Comparison of ENCODE assay signal across 1 cellular context in the genomic region with DNA sequence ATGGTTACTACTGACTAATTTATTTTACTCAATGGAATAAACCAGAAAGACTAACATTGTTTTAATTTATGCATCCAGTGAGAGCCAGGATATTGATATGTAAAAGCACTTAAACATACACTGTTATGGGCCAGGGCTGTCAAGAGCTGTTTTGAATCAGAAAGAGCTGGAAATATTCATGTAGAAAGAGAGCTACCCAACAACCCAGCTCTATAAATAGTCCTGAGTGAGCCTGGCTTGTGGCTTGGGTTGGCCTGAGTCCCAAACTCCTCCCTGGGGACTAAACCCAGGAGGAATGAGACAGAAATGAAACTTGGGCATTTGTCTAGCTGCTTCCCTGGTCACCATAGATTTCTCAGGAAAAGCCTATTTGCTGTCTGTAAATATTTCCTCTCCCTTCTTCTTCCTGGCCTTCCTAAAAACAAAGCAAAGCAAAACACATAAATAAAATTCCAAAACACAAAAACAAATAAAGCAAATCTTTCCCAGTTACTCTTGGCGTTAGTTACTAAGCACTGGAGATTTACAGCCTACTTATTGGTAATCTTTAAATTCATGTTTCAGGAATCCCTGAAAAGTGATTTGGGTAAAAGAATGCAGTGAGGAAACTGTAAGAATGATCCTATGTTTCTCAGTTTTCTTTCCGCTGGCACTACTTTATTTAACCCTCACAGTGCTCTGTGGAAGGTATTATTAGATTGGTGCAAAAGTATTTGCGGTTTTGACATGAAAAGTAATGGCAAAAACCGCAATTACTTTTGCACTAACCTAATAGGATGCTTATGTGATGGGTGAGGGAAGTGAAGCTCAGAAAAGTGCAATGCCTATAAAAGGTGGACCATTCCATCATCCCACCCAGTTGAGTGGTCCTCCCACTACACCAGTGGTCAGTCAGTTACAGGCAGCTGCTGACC.
TF ChIP-seq lines count a peak whose summit lies in the region.

No MANE protein-coding gene starts in this region.

TF ChIP-seq in GM23338, 12 proteins besides CTCF, POLR2A, EP300 and RAD21 (continued from another document):
- TF ChIP-seq, protein P1, sequence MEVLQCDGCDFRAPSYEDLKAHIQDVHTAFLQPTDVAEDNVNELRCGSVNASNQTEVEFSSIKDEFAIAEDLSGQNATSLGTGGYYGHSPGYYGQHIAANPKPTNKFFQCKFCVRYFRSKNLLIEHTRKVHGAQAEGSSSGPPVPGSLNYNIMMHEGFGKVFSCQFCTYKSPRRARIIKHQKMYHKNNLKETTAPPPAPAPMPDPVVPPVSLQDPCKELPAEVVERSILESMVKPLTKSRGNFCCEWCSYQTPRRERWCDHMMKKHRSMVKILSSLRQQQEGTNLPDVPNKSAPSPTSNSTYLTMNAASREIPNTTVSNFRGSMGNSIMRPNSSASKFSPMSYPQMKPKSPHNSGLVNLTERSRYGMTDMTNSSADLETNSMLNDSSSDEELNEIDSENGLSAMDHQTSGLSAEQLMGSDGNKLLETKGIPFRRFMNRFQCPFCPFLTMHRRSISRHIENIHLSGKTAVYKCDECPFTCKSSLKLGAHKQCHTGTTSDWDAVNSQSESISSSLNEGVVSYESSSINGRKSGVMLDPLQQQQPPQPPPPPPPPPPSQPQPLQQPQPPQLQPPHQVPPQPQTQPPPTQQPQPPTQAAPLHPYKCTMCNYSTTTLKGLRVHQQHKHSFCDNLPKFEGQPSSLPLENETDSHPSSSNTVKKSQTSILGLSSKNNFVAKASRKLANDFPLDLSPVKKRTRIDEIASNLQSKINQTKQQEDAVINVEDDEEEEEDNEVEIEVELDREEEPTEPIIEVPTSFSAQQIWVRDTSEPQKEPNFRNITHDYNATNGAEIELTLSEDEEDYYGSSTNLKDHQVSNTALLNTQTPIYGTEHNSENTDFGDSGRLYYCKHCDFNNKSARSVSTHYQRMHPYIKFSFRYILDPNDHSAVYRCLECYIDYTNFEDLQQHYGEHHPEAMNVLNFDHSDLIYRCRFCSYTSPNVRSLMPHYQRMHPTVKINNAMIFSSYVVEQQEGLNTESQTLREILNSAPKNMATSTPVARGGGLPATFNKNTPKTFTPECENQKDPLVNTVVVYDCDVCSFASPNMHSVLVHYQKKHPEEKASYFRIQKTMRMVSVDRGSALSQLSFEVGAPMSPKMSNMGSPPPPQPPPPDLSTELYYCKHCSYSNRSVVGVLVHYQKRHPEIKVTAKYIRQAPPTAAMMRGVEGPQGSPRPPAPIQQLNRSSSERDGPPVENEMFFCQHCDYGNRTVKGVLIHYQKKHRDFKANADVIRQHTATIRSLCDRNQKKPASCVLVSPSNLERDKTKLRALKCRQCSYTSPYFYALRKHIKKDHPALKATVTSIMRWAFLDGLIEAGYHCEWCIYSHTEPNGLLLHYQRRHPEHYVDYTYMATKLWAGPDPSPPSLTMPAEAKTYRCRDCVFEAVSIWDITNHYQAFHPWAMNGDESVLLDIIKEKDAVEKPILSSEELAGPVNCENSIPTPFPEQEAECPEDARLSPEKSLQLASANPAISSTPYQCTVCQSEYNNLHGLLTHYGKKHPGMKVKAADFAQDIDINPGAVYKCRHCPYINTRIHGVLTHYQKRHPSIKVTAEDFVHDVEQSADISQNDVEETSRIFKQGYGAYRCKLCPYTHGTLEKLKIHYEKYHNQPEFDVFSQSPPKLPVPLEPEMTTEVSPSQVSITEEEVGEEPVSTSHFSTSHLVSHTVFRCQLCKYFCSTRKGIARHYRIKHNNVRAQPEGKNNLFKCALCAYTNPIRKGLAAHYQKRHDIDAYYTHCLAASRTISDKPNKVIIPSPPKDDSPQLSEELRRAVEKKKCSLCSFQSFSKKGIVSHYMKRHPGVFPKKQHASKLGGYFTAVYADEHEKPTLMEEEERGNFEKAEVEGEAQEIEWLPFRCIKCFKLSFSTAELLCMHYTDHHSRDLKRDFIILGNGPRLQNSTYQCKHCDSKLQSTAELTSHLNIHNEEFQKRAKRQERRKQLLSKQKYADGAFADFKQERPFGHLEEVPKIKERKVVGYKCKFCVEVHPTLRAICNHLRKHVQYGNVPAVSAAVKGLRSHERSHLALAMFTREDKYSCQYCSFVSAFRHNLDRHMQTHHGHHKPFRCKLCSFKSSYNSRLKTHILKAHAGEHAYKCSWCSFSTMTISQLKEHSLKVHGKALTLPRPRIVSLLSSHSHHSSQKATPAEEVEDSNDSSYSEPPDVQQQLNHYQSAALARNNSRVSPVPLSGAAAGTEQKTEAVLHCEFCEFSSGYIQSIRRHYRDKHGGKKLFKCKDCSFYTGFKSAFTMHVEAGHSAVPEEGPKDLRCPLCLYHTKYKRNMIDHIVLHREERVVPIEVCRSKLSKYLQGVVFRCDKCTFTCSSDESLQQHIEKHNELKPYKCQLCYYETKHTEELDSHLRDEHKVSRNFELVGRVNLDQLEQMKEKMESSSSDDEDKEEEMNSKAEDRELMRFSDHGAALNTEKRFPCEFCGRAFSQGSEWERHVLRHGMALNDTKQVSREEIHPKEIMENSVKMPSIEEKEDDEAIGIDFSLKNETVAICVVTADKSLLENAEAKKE (CRISPR knock-in tag; IDR thresholded peaks at IDR 0.05), result no peak
- TF ChIP-seq POLR2AphosphoS5 (IDR thresholded peaks at IDR 0.05; ENCODE audit: low read depth), result no peak
- TF ChIP-seq, protein P2, sequence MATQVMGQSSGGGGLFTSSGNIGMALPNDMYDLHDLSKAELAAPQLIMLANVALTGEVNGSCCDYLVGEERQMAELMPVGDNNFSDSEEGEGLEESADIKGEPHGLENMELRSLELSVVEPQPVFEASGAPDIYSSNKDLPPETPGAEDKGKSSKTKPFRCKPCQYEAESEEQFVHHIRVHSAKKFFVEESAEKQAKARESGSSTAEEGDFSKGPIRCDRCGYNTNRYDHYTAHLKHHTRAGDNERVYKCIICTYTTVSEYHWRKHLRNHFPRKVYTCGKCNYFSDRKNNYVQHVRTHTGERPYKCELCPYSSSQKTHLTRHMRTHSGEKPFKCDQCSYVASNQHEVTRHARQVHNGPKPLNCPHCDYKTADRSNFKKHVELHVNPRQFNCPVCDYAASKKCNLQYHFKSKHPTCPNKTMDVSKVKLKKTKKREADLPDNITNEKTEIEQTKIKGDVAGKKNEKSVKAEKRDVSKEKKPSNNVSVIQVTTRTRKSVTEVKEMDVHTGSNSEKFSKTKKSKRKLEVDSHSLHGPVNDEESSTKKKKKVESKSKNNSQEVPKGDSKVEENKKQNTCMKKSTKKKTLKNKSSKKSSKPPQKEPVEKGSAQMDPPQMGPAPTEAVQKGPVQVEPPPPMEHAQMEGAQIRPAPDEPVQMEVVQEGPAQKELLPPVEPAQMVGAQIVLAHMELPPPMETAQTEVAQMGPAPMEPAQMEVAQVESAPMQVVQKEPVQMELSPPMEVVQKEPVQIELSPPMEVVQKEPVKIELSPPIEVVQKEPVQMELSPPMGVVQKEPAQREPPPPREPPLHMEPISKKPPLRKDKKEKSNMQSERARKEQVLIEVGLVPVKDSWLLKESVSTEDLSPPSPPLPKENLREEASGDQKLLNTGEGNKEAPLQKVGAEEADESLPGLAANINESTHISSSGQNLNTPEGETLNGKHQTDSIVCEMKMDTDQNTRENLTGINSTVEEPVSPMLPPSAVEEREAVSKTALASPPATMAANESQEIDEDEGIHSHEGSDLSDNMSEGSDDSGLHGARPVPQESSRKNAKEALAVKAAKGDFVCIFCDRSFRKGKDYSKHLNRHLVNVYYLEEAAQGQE (IDR thresholded peaks at IDR 0.05; ENCODE audit: unreplicated experiment), result no peak
- TF ChIP-seq ZNF114 (CRISPR knock-in tag; IDR thresholded peaks at IDR 0.05), result no peak
